Comparison of ENCODE assay signal across 8 cellular contexts in the genomic region with DNA sequence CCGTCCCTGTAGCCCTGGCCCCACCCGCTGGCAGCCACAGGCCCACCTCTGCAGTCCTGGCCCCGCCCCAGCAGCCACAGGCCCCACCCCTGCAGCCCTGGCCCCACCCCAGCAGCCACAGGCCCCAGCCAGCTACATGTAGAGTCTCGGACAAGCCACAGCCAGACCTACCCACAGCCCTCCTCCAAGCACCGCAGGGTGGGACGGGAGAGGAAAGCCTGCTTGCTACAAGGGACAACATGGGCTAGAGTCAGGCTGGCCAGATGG. TPM values are rescaled to one million over a fixed set of nuclear protein-coding genes. Genes with fewer than 3 reads are reported as not detected.
DNase-seq lines count a peak whose midpoint lies in the region; ATAC-seq, FAIRE-seq and TF ChIP-seq lines count a peak whose summit lies in the region.

No MANE protein-coding gene starts in this region.

- intact Hi-C loops in left lung (cut with DNase I) = no loop called here

- H3K36me3 ChIP-seq in left lung (peaks cover 0 to 19% of the 10 kb centered on the region in 2 donors), tibial nerve (peaks cover 0 to 66% (median 0%) of the 10 kb centered on the region in 3 donors)

- no peak for FAIRE-seq in H54 (lab: Jason Lieb, UNC)

- TF ChIP-seq CTCF in left lung (IDR thresholded peaks at IDR 0.05) (no peak), tibial nerve (IDR thresholded peaks at IDR 0.05) (no peak)

- TF ChIP-seq EP300 in tibial nerve (IDR thresholded peaks at IDR 0.05) = no peak

- H3K27ac ChIP-seq in left lung = no peak overlapping the region
- peak overlapping the region in 2 of 4 donors; percentile 34 to 64 for H3K27ac ChIP-seq in tibial nerve

- H3K27me3 ChIP-seq in left lung (no peaks in the 10 kb centered on the region), tibial nerve (no peaks in the 10 kb centered on the region)

- no peak for TF ChIP-seq POLR2A in H54 (IDR thresholded peaks at IDR 0.05; ENCODE audit: low read depth, low read length)
- TF ChIP-seq POLR2A in tibial nerve (IDR thresholded peaks at IDR 0.05) = no peak

- peaks cover 0 to 46% of the 10 kb centered on the region in 2 donors for H3K4me1 ChIP-seq in left lung
- H3K4me1 ChIP-seq in tibial nerve = peaks cover 3 to 34% (median 27%) of the 10 kb centered on the region in 4 donors

- no peak overlapping the region for H3K4me3 ChIP-seq in left lung
- no peak overlapping the region for H3K4me3 ChIP-seq in tibial nerve

- no peaks in the 10 kb centered on the region for H3K9me3 ChIP-seq in left lung
- no peaks in the 10 kb centered on the region for H3K9me3 ChIP-seq in tibial nerve

- in situ Hi-C loops in SK-MEL-5 (cut with HindIII; ENCODE audit: low pct_unique_long_range_greater_than_20kb, low sequenced_read_pairs) = loop anchor here (25.0 kb wide), 1 partner anchor 225 kb away; no protein-coding TSS in a partner anchor

- peak; percentile 51 for ATAC-seq in left lung

- DNase-seq in GM03348 (ENCODE audit: low spot score) (peak; percentile 70), H54 (ENCODE audit: insufficient read length, low spot score) (peak; percentile 75), SK-MEL-5 (ENCODE audit: low read depth, low spot score) (peak; percentile 44), left lung (peak; percentile 55 to 79), tibial nerve (ENCODE audit: low spot score in 2 of 2) (no peak), cerebellum (ENCODE audit: low spot score) (no peak), NCI-H1436 (lab: John Stamatoyannopoulos, UW) (no peak)
- DNase-seq in activated CD4-positive, alpha-beta T cell treated with anti-CD3 and anti-CD28 coated beads, Interleukin-2, amount 50 U/mL, for 48 hours = no peak

- WGBS in tibial nerve, 2 donors = 45 to 55% methylated on average over 5 to 6 of the region's 6 CpGs

RNA-seq across cellular contexts. Expression of gene SARDH, which starts 49.5 kb away (rescaled TPM):
- total RNA-seq in SK-MEL-5 (2014; rRNA removed; shearing (Covaris generic)) = 0.61 and 0.88 TPM in 2 replicates
- polyA plus RNA-seq in SK-MEL-5 (2015; cell fraction: cytosol; rRNA removed) = 0.45 and 1.8 TPM in 2 replicates
- polyA plus RNA-seq in SK-MEL-5 (2015; cell fraction: nucleus; rRNA removed) = 0.78 and 3.1 TPM in 2 replicates
- total RNA-seq in left lung (1 to 10 TPM; 3.9 to 5.9 TPM), tibial nerve (10 to 100 TPM in 1 of 4 donors, 1 to 10 TPM in 3; 2.9 to 16.4 (median 5.9) TPM), cerebellum (4.2 TPM)

Comparison
In these comparisons a context has a peak if more than half of its experiments do, and no peak if none do; other contexts are left out.
1. DNase-seq: peak in GM03348 (single experiment), H54 (single experiment), SK-MEL-5 (single experiment) and left lung (2 of 2); none in tibial nerve (0 of 2), cerebellum (single experiment), activated CD4-positive, alpha-beta T cell treated with anti-CD3 and anti-CD28 coated beads, Interleukin-2, amount 50 U/mL, for 48 hours (0 of 2) and NCI-H1436 (single experiment).